ENCODE assay signal across 3 cellular contexts in genomic region chr16:70726869-70727494, GRCh38.
A peak's percentile ranks its signal among the peaks of the same experiment; 100 is the strongest.
TF ChIP-seq lines count a peak whose summit lies in the region.

No MANE protein-coding gene starts in this region.

TF ChIP-seq in HepG2, 621 proteins besides CTCF, POLR2A, EP300 and RAD21:
- TF ChIP-seq ZSCAN22 (CRISPR knock-in tag; IDR thresholded peaks at IDR 0.05): no peak
- TF ChIP-seq STAG1 (CRISPR knock-in tag; IDR thresholded peaks at IDR 0.05): no peak
- no peak for TF ChIP-seq HNF4A (CRISPR knock-in tag; IDR thresholded peaks at IDR 0.05)
- TF ChIP-seq ZSCAN31 (CRISPR knock-in tag; IDR thresholded peaks at IDR 0.05; ENCODE audit: low read depth): no peak
- TF ChIP-seq SP4 (CRISPR knock-in tag; IDR thresholded peaks at IDR 0.05): peak; percentile 43; the same call in 1 of the 2 replicates
- TF ChIP-seq TAF1 (CRISPR knock-in tag; IDR thresholded peaks at IDR 0.05): 0 out of 2 replicates have a peak, but pooled peaks have one; percentile 25
- no peak for TF ChIP-seq XRCC5 (optimal IDR thresholded peaks at IDR 0.05; ENCODE audit: low read length)
- TF ChIP-seq HMGA1 (CRISPR knock-in tag; conservative IDR thresholded peaks at IDR 0.05): no peak
- TF ChIP-seq ZNF672 (CRISPR knock-in tag; IDR thresholded peaks at IDR 0.05): no peak
- TF ChIP-seq SALL1 (CRISPR knock-in tag; IDR thresholded peaks at IDR 0.05): no peak
- 0 out of 2 replicates have a peak, but pooled peaks have one; percentile 32 for TF ChIP-seq ZKSCAN5 (CRISPR knock-in tag; IDR thresholded peaks at IDR 0.05)
- TF ChIP-seq NRL (CRISPR knock-in tag; IDR thresholded peaks at IDR 0.05; ENCODE audit: borderline replicate concordance): no peak
- 0 out of 2 replicates have a peak, but pooled peaks have one; percentile 21 for TF ChIP-seq PITX1 (CRISPR knock-in tag; IDR thresholded peaks at IDR 0.05)
TF ChIP-seq in HepG2: peak in this region for 4.

TF ChIP-seq in SK-N-SH, 30 proteins besides CTCF, POLR2A, EP300 and RAD21:
- TF ChIP-seq GATA2 (CRISPR knock-in tag; IDR thresholded peaks at IDR 0.05) (no peak), SIN3A (IDR thresholded peaks at IDR 0.05; ENCODE audit: borderline replicate concordance, low read depth, low read length) (no peak), TCF12 (IDR thresholded peaks at IDR 0.05) (no peak)

TF ChIP-seq in WTC11, 78 proteins besides CTCF, POLR2A, EP300 and RAD21:
- TF ChIP-seq NFE2L1 (CRISPR knock-in tag; IDR thresholded peaks at IDR 0.05): no peak
- no peak for TF ChIP-seq ZNF121 (CRISPR knock-in tag; IDR thresholded peaks at IDR 0.05)
- TF ChIP-seq CDX4 (CRISPR knock-in tag; IDR thresholded peaks at IDR 0.05; ENCODE audit: borderline replicate concordance): no peak
- TF ChIP-seq PRDM15 (CRISPR knock-in tag; IDR thresholded peaks at IDR 0.05): no peak
- no peak for TF ChIP-seq ZNF317 (CRISPR knock-in tag; IDR thresholded peaks at IDR 0.05; ENCODE audit: borderline replicate concordance, low read depth)
- no peak for TF ChIP-seq NR2C2 (CRISPR knock-in tag; IDR thresholded peaks at IDR 0.05)
- TF ChIP-seq ZNF423 (CRISPR knock-in tag; IDR thresholded peaks at IDR 0.05): no peak
- no peak for TF ChIP-seq ZNF512 (CRISPR knock-in tag; IDR thresholded peaks at IDR 0.05; ENCODE audit: borderline replicate concordance)
- TF ChIP-seq ZNF416 (CRISPR knock-in tag; IDR thresholded peaks at IDR 0.05): no peak
- no peak for TF ChIP-seq ZNF138 (CRISPR knock-in tag; conservative IDR thresholded peaks at IDR 0.05)
- no peak for TF ChIP-seq ZNF232 (CRISPR knock-in tag; IDR thresholded peaks at IDR 0.05)
- TF ChIP-seq EMX1 (CRISPR knock-in tag; IDR thresholded peaks at IDR 0.05): no peak
